In the genomic region with DNA sequence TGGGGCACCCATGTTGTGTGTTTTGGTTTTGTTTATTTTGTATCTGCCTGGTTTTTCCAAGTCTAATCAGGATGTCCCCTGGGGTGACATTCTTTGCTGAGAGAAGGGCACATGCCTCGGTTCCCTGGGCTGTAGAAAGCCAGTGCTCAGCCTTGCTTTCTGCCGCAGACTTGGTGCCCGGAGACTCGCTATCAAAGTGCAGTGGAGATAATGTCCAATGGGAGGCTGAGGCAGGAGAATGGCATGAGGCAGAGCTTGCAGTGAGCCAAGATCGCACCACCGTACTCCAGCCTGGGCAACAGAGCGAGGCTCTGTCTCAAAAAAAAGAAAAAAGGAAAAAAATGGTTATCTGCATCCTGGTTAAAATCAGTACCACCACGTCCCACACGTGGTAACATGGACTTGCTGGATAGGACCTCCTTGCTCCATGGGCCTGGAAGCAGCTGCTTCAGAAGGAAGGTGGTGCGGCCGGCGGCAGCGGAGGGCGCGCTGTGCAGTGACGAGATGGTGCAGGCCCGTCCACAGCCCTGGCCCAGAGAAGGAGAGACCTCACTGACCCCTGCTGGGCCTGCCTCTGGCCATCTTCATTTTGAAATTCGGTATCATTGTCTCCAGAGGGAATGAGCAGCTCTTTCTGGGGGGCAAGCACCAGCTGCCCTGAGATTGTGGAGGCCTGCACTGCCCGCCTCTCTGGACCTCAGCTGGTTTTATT, we compare ENCODE assay signal across 15 cellular contexts. TPM values are rescaled to one million over a fixed set of nuclear protein-coding genes. Genes with fewer than 3 reads are reported as not detected.
DNase-seq lines count a peak whose midpoint lies in the region; ATAC-seq and TF ChIP-seq lines count a peak whose summit lies in the region.
"Had no signal": no experiment of that assay in that cellular context is flagged by ENCODE, and none has a peak within 500 bp of the region (broad histone marks: within the 10 kb centered on the region; RNA-seq: fewer than 3 reads in every experiment).

No MANE protein-coding gene starts in this region.

- H3K4me1 ChIP-seq in heart left ventricle (peaks cover 0 to 45% (median 14%) of the 10 kb centered on the region in 12 donors), gastrocnemius medialis (peaks cover 0 to 5% of the 10 kb centered on the region in 2 donors)

- peak overlapping the region; percentile 9; the same call in 1 of the 2 replicates for H3K27ac ChIP-seq in RWPE1
- H3K27ac ChIP-seq in heart left ventricle, result peak overlapping the region in 10 of 12 donors; percentile 18 to 58 (median 36)
- no peak overlapping the region for H3K27ac ChIP-seq in gastrocnemius medialis
- H3K27ac ChIP-seq: PC-9 had no signal

- H3K36me3 Mint-ChIP-seq in activated naive CD4-positive, alpha-beta T cell treated with anti-CD3 and anti-CD28 coated beads, Interleukin-2, amount 50 U/mL, for 24 hours, result peaks cover 6% of the 10 kb centered on the region
- H3K36me3 Mint-ChIP-seq in stimulated activated effector memory CD8-positive, alpha-beta T cell treated with anti-CD3 and anti-CD28 coated beads, Interleukin-12 subunit alpha, Interleukin-12 subunit beta, amount 100 ng/mL, for 72 hours, result peaks cover 79% of the 10 kb centered on the region
- H3K36me3 Mint-ChIP-seq: type B pancreatic cell had no signal

- no peak for TF ChIP-seq CTCF in RWPE1 (conservative IDR thresholded peaks at IDR 0.05; ENCODE audit: low read depth)
- TF ChIP-seq CTCF in heart left ventricle (IDR thresholded peaks at IDR 0.05), result no peak
- no peak for TF ChIP-seq CTCF in gastrocnemius medialis (IDR thresholded peaks at IDR 0.05 in 4 of 5, conservative IDR thresholded peaks at IDR 0.05 in 1 of 5)

- DNase-seq in activated naive CD4-positive, alpha-beta T cell treated with anti-CD3 and anti-CD28 coated beads, Interleukin-2, amount 50 U/mL, for 16 hours, result no peak
- DNase-seq in RWPE1 (ENCODE audit: low spot score), result no peak
- no peak for DNase-seq in heart left ventricle
- DNase-seq in stimulated activated effector memory CD8-positive, alpha-beta T cell treated with anti-CD3 and anti-CD28 coated beads, Interleukin-12 subunit alpha, Interleukin-12 subunit beta, amount 100 ng/mL, for 72 hours (ENCODE audit: low spot score in 2 of 2), result no peak
- DNase-seq in gastrocnemius medialis, result no peak
- no peak for DNase-seq in C1 segment of cervical spinal cord (lab: John Stamatoyannopoulos, UW)
- no peak for DNase-seq in stimulated activated CD4-positive, alpha-beta T cell treated with anti-CD3 and anti-CD28 coated beads, Interleukin-12 subunit alpha, Interleukin-12 subunit beta, amount 100 ng/mL, for 4 hours
- DNase-seq: NCI-H1930, NCI-H524 treated with DMSO at 0.1 percent for 48 hours had no signal

- no peak overlapping the region for H3K4me3 Mint-ChIP-seq in activated naive CD4-positive, alpha-beta T cell treated with anti-CD3 and anti-CD28 coated beads, Interleukin-2, amount 50 U/mL, for 24 hours
- peak overlapping the region; percentile 61 for H3K4me3 Mint-ChIP-seq in stimulated activated effector memory CD8-positive, alpha-beta T cell treated with anti-CD3 and anti-CD28 coated beads, Interleukin-12 subunit alpha, Interleukin-12 subunit beta, amount 100 ng/mL, for 72 hours
- H3K4me3 Mint-ChIP-seq: type B pancreatic cell had no signal

- no peaks in the 10 kb centered on the region for H3K27me3 ChIP-seq in heart left ventricle
- H3K27me3 ChIP-seq in gastrocnemius medialis, result no peaks in the 10 kb centered on the region

- no peaks in the 10 kb centered on the region for H3K9me3 ChIP-seq in heart left ventricle
- H3K9me3 ChIP-seq in gastrocnemius medialis, result no peaks in the 10 kb centered on the region

- no peaks in the 10 kb centered on the region for H3K27me3 Mint-ChIP-seq in activated naive CD4-positive, alpha-beta T cell treated with anti-CD3 and anti-CD28 coated beads, Interleukin-2, amount 50 U/mL, for 24 hours
- H3K27me3 Mint-ChIP-seq: type B pancreatic cell had no signal

- H3K4me1 Mint-ChIP-seq in activated naive CD4-positive, alpha-beta T cell treated with anti-CD3 and anti-CD28 coated beads, Interleukin-2, amount 50 U/mL, for 24 hours, result peaks cover 44% of the 10 kb centered on the region
- H3K4me1 Mint-ChIP-seq in stimulated activated effector memory CD8-positive, alpha-beta T cell treated with anti-CD3 and anti-CD28 coated beads, Interleukin-12 subunit alpha, Interleukin-12 subunit beta, amount 100 ng/mL, for 72 hours, result peaks cover 70% of the 10 kb centered on the region

- 77 to 79% (median 78%) methylated on average over 19 of the region's 19 CpGs for WGBS in heart left ventricle, 4 donors

- H3K4me3 ChIP-seq in heart left ventricle (no peak overlapping the region), gastrocnemius medialis (no peak overlapping the region)
- H3K4me3 ChIP-seq: PC-9 had no signal

- no peak for TF ChIP-seq POLR2A in heart left ventricle (IDR thresholded peaks at IDR 0.05)
- no peak for TF ChIP-seq POLR2A in gastrocnemius medialis (IDR thresholded peaks at IDR 0.05)

- H3K36me3 ChIP-seq in heart left ventricle (peaks cover 0 to 57% (median 29%) of the 10 kb centered on the region in 9 donors), gastrocnemius medialis (peaks cover 0 to 29% of the 10 kb centered on the region in 2 donors)

- POLR2A ChIA-PET in RWPE1 (lab: Yijun Ruan, JAX; ENCODE audit: low non-redundant PET), result interaction anchor here (0.7 kb wide), 1 partner anchor 49 kb away, joined by 6 read pairs; no protein-coding TSS in a partner anchor

- H3K27ac Mint-ChIP-seq in activated naive CD4-positive, alpha-beta T cell treated with anti-CD3 and anti-CD28 coated beads, Interleukin-2, amount 50 U/mL, for 24 hours, result peak overlapping the region; percentile 41
- H3K27ac Mint-ChIP-seq in stimulated activated effector memory CD8-positive, alpha-beta T cell treated with anti-CD3 and anti-CD28 coated beads, Interleukin-12 subunit alpha, Interleukin-12 subunit beta, amount 100 ng/mL, for 72 hours, result peak overlapping the region; percentile 93
- H3K27ac Mint-ChIP-seq: type B pancreatic cell had no signal

- intact Hi-C loops in heart left ventricle (cut with DNase I), result no loop called here
- intact Hi-C loops in gastrocnemius medialis (cut with DNase I; ENCODE audit: low total_unique reads), result no loop called here

- peak; percentile 29 to 64 (median 45) for ATAC-seq in heart left ventricle
- no peak for ATAC-seq in stimulated activated effector memory CD8-positive, alpha-beta T cell treated with anti-CD3 and anti-CD28 coated beads, Interleukin-12 subunit alpha, Interleukin-12 subunit beta, amount 100 ng/mL, for 72 hours
- no peak for ATAC-seq in gastrocnemius medialis

- H3K9me3 Mint-ChIP-seq in activated naive CD4-positive, alpha-beta T cell treated with anti-CD3 and anti-CD28 coated beads, Interleukin-2, amount 50 U/mL, for 24 hours, result no peaks in the 10 kb centered on the region
- no peaks in the 10 kb centered on the region for H3K9me3 Mint-ChIP-seq in stimulated activated effector memory CD8-positive, alpha-beta T cell treated with anti-CD3 and anti-CD28 coated beads, Interleukin-12 subunit alpha, Interleukin-12 subunit beta, amount 100 ng/mL, for 72 hours
- H3K9me3 Mint-ChIP-seq: type B pancreatic cell had no signal

- CTCF ChIA-PET in RWPE1 (lab: Yijun Ruan, JAX), result no interaction called here

- in situ Hi-C loops in gastrocnemius medialis (cut with MboI; ENCODE audit: low sequenced_read_pairs in 4 of 4), result no loop called here

RNA-seq across cellular contexts. Expression of gene IL17C, which starts 19.3 kb away (rescaled TPM):
- total RNA-seq in heart left ventricle, result not detected
- polyA plus RNA-seq in heart left ventricle, result not detected
- total RNA-seq in gastrocnemius medialis, result not detected
- total RNA-seq: HT1080, MCF 10A, myocyte, PC-9 had no signal

RNA-seq across cellular contexts. Expression of gene CYBA, which starts 31.7 kb away (rescaled TPM):
- total RNA-seq in heart left ventricle, result 100 to 1,000 TPM in 1 of 9 donors, 10 to 100 TPM in 8; 22.6 to 227 (median 34.4) TPM
- 10 to 100 TPM; 46.5 to 48.8 TPM for polyA plus RNA-seq in heart left ventricle
- 10 to 100 TPM in 3 of 4 donors, 1 to 10 TPM in 1; 5.1 to 33.2 (median 28.7) TPM for total RNA-seq in gastrocnemius medialis

RNA-seq across cellular contexts. Expression of gene MVD, which starts 43.8 kb away (rescaled TPM):
- total RNA-seq in heart left ventricle (10 to 100 TPM; 17.5 to 26.8 (median 20.6) TPM), gastrocnemius medialis (10 to 100 TPM in 3 of 4 donors, 1 to 10 TPM in 1; 9.0 to 16.3 (median 13.4) TPM)
- 10 to 100 TPM; 22.3 to 41.2 TPM for polyA plus RNA-seq in heart left ventricle

RNA-seq across cellular contexts. Expression of gene ZC3H18, which starts 48.9 kb away (rescaled TPM):
- 10 to 100 TPM in 8 of 9 donors, 1 to 10 TPM in 1; 8.4 to 28.4 (median 21.9) TPM for total RNA-seq in heart left ventricle
- polyA plus RNA-seq in heart left ventricle, result 10 to 100 TPM; 20.5 to 23.7 TPM
- 10 to 100 TPM; 10.9 to 20.5 (median 18.4) TPM for total RNA-seq in gastrocnemius medialis

Comparison
In these comparisons a context has a peak if more than half of its experiments do, and no peak if none do; other contexts are left out.
1. H3K27ac ChIP-seq: peak in RWPE1 (single experiment) and heart left ventricle (10 of 12); none in gastrocnemius medialis (0 of 4).
2. ATAC-seq: peak in heart left ventricle (4 of 4); none in stimulated activated effector memory CD8-positive, alpha-beta T cell treated with anti-CD3 and anti-CD28 coated beads, Interleukin-12 subunit alpha, Interleukin-12 subunit beta, amount 100 ng/mL, for 72 hours (single experiment) and gastrocnemius medialis (0 of 2).